ENCODE assay signal across 16 cellular contexts in genomic region chr20:63141531-63141930, GRCh38.
DNase-seq lines count a peak whose midpoint lies in the region; ATAC-seq and TF ChIP-seq lines count a peak whose summit lies in the region.
"Had no signal": no experiment of that assay in that cellular context is flagged by ENCODE, and none has a peak within 500 bp of the region (broad histone marks: within the 10 kb centered on the region; RNA-seq: fewer than 3 reads in every experiment).

No MANE protein-coding gene starts in this region.

- peaks cover 3% of the 10 kb centered on the region for H3K4me1 Mint-ChIP-seq in neural progenitor cell
- H3K4me1 Mint-ChIP-seq in effector memory CD8-positive, alpha-beta T cell (ENCODE audit: low read depth in 2 of 2) = no peaks in the 10 kb centered on the region
- H3K4me1 Mint-ChIP-seq: CD4-positive, CD25-positive, alpha-beta regulatory T cell; CD8-positive, alpha-beta memory T cell; IgD-negative memory B cell had no signal

- no peak for ATAC-seq in right cardiac atrium
- no peak for ATAC-seq in effector memory CD8-positive, alpha-beta T cell (replicated peaks)
- ATAC-seq: HCT116 had no signal

- no peak overlapping the region for H2AFZ ChIP-seq in neural progenitor cell (replicated peaks)

- peak overlapping the region; percentile 20 for H3K4me3 Mint-ChIP-seq in neural progenitor cell
- no peak overlapping the region for H3K4me3 Mint-ChIP-seq in effector memory CD8-positive, alpha-beta T cell
- H3K4me3 Mint-ChIP-seq: CD4-positive, CD25-positive, alpha-beta regulatory T cell; CD8-positive, alpha-beta memory T cell; HFFc6; IgD-negative memory B cell had no signal

- H3K9me3 Mint-ChIP-seq in neural progenitor cell = peaks cover under 1% of the 10 kb centered on the region
- no peaks in the 10 kb centered on the region for H3K9me3 Mint-ChIP-seq in effector memory CD8-positive, alpha-beta T cell
- H3K9me3 Mint-ChIP-seq: HFFc6 had no signal

- H3K27me3 ChIP-seq in right cardiac atrium (ENCODE audit: control insufficient read depth, insufficient read depth) (no peaks in the 10 kb centered on the region), left ventricle myocardium inferior (ENCODE audit: low read depth) (peaks cover 85% of the 10 kb centered on the region), neural progenitor cell (no peaks in the 10 kb centered on the region), spleen (replicated peaks in 1 of 7) (peaks cover 0 to 35% (median 0%) of the 10 kb centered on the region in 7 donors)

- peaks cover 1% of the 10 kb centered on the region for H3K27me3 Mint-ChIP-seq in neural progenitor cell (ENCODE audit: insufficient read depth, low read depth)
- H3K27me3 Mint-ChIP-seq in effector memory CD8-positive, alpha-beta T cell = peaks cover 33 to 75% of the 10 kb centered on the region in 2 donors

- no peak for TF ChIP-seq CTCF in left ventricle myocardium inferior (IDR thresholded peaks at IDR 0.05; ENCODE audit: borderline replicate concordance)
- no peak for TF ChIP-seq CTCF in neural progenitor cell (IDR thresholded peaks at IDR 0.05)
- TF ChIP-seq CTCF in spleen (IDR thresholded peaks at IDR 0.05 in 8 of 11, conservative IDR thresholded peaks at IDR 0.05 in 3 of 11) = no peak

- H3K4me3 ChIP-seq in right cardiac atrium (ENCODE audit: low read length) (no peak overlapping the region), left ventricle myocardium inferior (no peak overlapping the region), neural progenitor cell (no peak overlapping the region), spleen (no peak overlapping the region)

- H4K20me1 ChIP-seq in neural progenitor cell (ENCODE audit: low read depth) = no peaks in the 10 kb centered on the region

- H3K9me3 ChIP-seq in right cardiac atrium (ENCODE audit: control insufficient read depth, low read length) (peaks cover 2% of the 10 kb centered on the region), left ventricle myocardium inferior (replicated peaks) (peaks cover 6% of the 10 kb centered on the region), neural progenitor cell (ENCODE audit: low read depth) (no peaks in the 10 kb centered on the region), spleen (peaks cover 0 to under 1% (median 0%) of the 10 kb centered on the region in 8 donors)
- H3K9me3 ChIP-seq: BE2C had no signal

- DNase-seq in right cardiac atrium (peak in 2 of 3 donors; percentile 3 to 12), left ventricle myocardium inferior (no peak), neural progenitor cell (ENCODE audit: low spot score) (no peak), spleen (peak; percentile 46), HCEC 1CT (no peak), GOT3 (lab: John Stamatoyannopoulos, UW) (no peak)
- no peak for DNase-seq in effector memory CD8-positive, alpha-beta T cell
- DNase-seq: ACHN; BE2C; C1 segment of cervical spinal cord; CD4-positive, CD25-positive, alpha-beta regulatory T cell; CD8-positive, alpha-beta memory T cell; HFFc6 had no signal

- TF ChIP-seq POLR2A in spleen (IDR thresholded peaks at IDR 0.05) = no peak

- H3K4me1 ChIP-seq in right cardiac atrium (ENCODE audit: control insufficient read depth, insufficient read depth, low read length) (no peaks in the 10 kb centered on the region), left ventricle myocardium inferior (no peaks in the 10 kb centered on the region), neural progenitor cell (peaks cover 12% of the 10 kb centered on the region), spleen (no peaks in the 10 kb centered on the region)
- H3K4me1 ChIP-seq: BE2C, Caco-2 had no signal

- H3K36me3 ChIP-seq in left ventricle myocardium inferior (no peaks in the 10 kb centered on the region), neural progenitor cell (no peaks in the 10 kb centered on the region), spleen (no peaks in the 10 kb centered on the region)
- H3K36me3 ChIP-seq: BE2C had no signal

- intact Hi-C loops in right cardiac atrium (cut with DNase I) (no loop called here), left ventricle myocardium inferior (cut with micrococcal nuclease) (no loop called here), spleen (cut with DNase I; ENCODE audit: low total_unique reads) (no loop called here)

- no peaks in the 10 kb centered on the region for H3F3A ChIP-seq in neural progenitor cell (ENCODE audit: low read depth)

- H3K36me3 Mint-ChIP-seq in neural progenitor cell = no peaks in the 10 kb centered on the region
- H3K36me3 Mint-ChIP-seq in effector memory CD8-positive, alpha-beta T cell (ENCODE audit: insufficient read depth) = no peaks in the 10 kb centered on the region
- H3K36me3 Mint-ChIP-seq: CD4-positive, CD25-positive, alpha-beta regulatory T cell; CD8-positive, alpha-beta memory T cell; IgD-negative memory B cell had no signal

- H3K4me2 ChIP-seq in neural progenitor cell = no peak overlapping the region

- no peaks in the 10 kb centered on the region for H3K79me2 ChIP-seq in neural progenitor cell (ENCODE audit: low read depth)

- no peak overlapping the region for H3K27ac ChIP-seq in right cardiac atrium (ENCODE audit: low read length)
- H3K27ac ChIP-seq in left ventricle myocardium inferior (replicated peaks) = no peak overlapping the region
- H3K27ac ChIP-seq in neural progenitor cell = no peak overlapping the region
- no peak overlapping the region for H3K27ac ChIP-seq in spleen

- 81% methylated on average over 12 of the region's 12 CpGs for WGBS in right cardiac atrium
- WGBS in spleen, 5 donors = 77 to 100% (median 92%) methylated on average over 5 to 12 of the region's 12 CpGs

- H3K27ac Mint-ChIP-seq in neural progenitor cell = no peak overlapping the region
- H3K27ac Mint-ChIP-seq in effector memory CD8-positive, alpha-beta T cell = no peak overlapping the region
- H3K27ac Mint-ChIP-seq: CD4-positive, CD25-positive, alpha-beta regulatory T cell; CD8-positive, alpha-beta memory T cell; HFFc6; IgD-negative memory B cell had no signal

- no peak overlapping the region for H3K9ac ChIP-seq in neural progenitor cell

Comparison
In these comparisons a context has a peak if more than half of its experiments do, and no peak if none do; other contexts are left out.
1. DNase-seq: peak in right cardiac atrium (2 of 3) and spleen (single experiment); none in left ventricle myocardium inferior (single experiment), neural progenitor cell (single experiment), effector memory CD8-positive, alpha-beta T cell (0 of 3), HCEC 1CT (single experiment) and GOT3 (single experiment).